Comparison of ENCODE assay signal across 20 cellular contexts in genomic region chr3:129126726-129127280, GRCh38. TPM values are rescaled to one million over a fixed set of nuclear protein-coding genes. Genes with fewer than 3 reads are reported as not detected.
A peak's percentile ranks its signal among the peaks of the same experiment; 100 is the strongest.
DNase-seq lines count a peak whose midpoint lies in the region; ATAC-seq and TF ChIP-seq lines count a peak whose summit lies in the region.
"Had no signal": no experiment of that assay in that cellular context is flagged by ENCODE, and none has a peak within 500 bp of the region (broad histone marks: within the 10 kb centered on the region; RNA-seq: fewer than 3 reads in every experiment).

No MANE protein-coding gene starts in this region.

- H2AFZ ChIP-seq in fibroblast of lung (ENCODE audit: low read length) = no peak overlapping the region
- H2AFZ ChIP-seq: PC-9 had no signal

- H3K27ac ChIP-seq in fibroblast of lung (ENCODE audit: insufficient read depth, low read length) = no peak overlapping the region
- H3K27ac ChIP-seq: gastrocnemius medialis, PC-9, transverse colon, WERI-Rb-1 had no signal

- H4K20me1 ChIP-seq in fibroblast of lung (ENCODE audit: control insufficient read depth, extremely low read depth, insufficient read depth, low read length) = no peaks in the 10 kb centered on the region

- H3K4me3 Mint-ChIP-seq in natural killer cell = no peak overlapping the region
- no peak overlapping the region for H3K4me3 Mint-ChIP-seq in natural killer cell treated with Interleukin-12 subunit alpha and Interleukin-12 subunit beta and Interleukin-15 and Interleukin-18, amount 100 ng/mL, for 72 hours
- no peak overlapping the region for H3K4me3 Mint-ChIP-seq in activated CD8-positive, alpha-beta T cell treated with anti-CD3 and anti-CD28 coated beads, Interleukin-2, amount 10 ng/mL, durations not matched to agents 7 days and 5 days
- no peak overlapping the region for H3K4me3 Mint-ChIP-seq in type B pancreatic cell

- TF ChIP-seq CTCF in natural killer cell (IDR thresholded peaks at IDR 0.05) = no peak
- no peak for TF ChIP-seq CTCF in fibroblast of lung (conservative IDR thresholded peaks at IDR 0.05 in 1 of 2, IDR thresholded peaks at IDR 0.05 in 1 of 2; ENCODE audit: low read depth in 1 of 2, low read length in 2 of 2)
- TF ChIP-seq CTCF in type B pancreatic cell (conservative IDR thresholded peaks at IDR 0.05) = no peak
- TF ChIP-seq CTCF in BE2C (IDR thresholded peaks at IDR 0.05; ENCODE audit: low read depth, low read length) = no peak

- peak overlapping the region; percentile 54 to 60 for H3K27ac Mint-ChIP-seq in natural killer cell
- H3K27ac Mint-ChIP-seq in natural killer cell treated with Interleukin-12 subunit alpha and Interleukin-12 subunit beta and Interleukin-15 and Interleukin-18, amount 100 ng/mL, for 72 hours = no peak overlapping the region
- H3K27ac Mint-ChIP-seq in activated CD8-positive, alpha-beta T cell treated with anti-CD3 and anti-CD28 coated beads, Interleukin-2, amount 10 ng/mL, durations not matched to agents 7 days and 5 days = peak overlapping the region; percentile 41
- peak overlapping the region; percentile 63 for H3K27ac Mint-ChIP-seq in type B pancreatic cell

- peaks cover 6% of the 10 kb centered on the region for H3K36me3 Mint-ChIP-seq in natural killer cell
- H3K36me3 Mint-ChIP-seq in natural killer cell treated with Interleukin-12 subunit alpha and Interleukin-12 subunit beta and Interleukin-15 and Interleukin-18, amount 100 ng/mL, for 72 hours = peaks cover 12% of the 10 kb centered on the region
- peaks cover 27% of the 10 kb centered on the region for H3K36me3 Mint-ChIP-seq in activated CD8-positive, alpha-beta T cell treated with anti-CD3 and anti-CD28 coated beads, Interleukin-2, amount 10 ng/mL, durations not matched to agents 7 days and 5 days (ENCODE audit: low read depth)
- peaks cover 4% of the 10 kb centered on the region for H3K36me3 Mint-ChIP-seq in type B pancreatic cell

- peak overlapping the region; percentile 13 for H3K4me2 ChIP-seq in fibroblast of lung (ENCODE audit: extremely low read depth, insufficient read depth, low read length)
- H3K4me2 ChIP-seq: PC-9 had no signal

- H3K4me1 ChIP-seq in fibroblast of lung (ENCODE audit: control insufficient read depth, extremely low read depth, insufficient read depth, low read length) (peaks cover 14% of the 10 kb centered on the region), BE2C (no peaks in the 10 kb centered on the region)

- ATAC-seq in natural killer cell (no peak), GM18498 (IDR thresholded peaks at IDR 0.05; ENCODE audit: unreplicated experiment) (no peak)
- ATAC-seq in natural killer cell treated with Interleukin-12 subunit alpha and Interleukin-12 subunit beta and Interleukin-15 and Interleukin-18, amount 100 ng/mL, for 72 hours = no peak
- no peak for ATAC-seq in activated CD8-positive, alpha-beta T cell treated with anti-CD3 and anti-CD28 coated beads, Interleukin-2, amount 10 ng/mL, durations not matched to agents 7 days and 5 days
- ATAC-seq: gastrocnemius medialis had no signal

- H3K79me2 ChIP-seq in fibroblast of lung (ENCODE audit: control insufficient read depth, insufficient read depth, low read length) = no peaks in the 10 kb centered on the region

- H3K9me3 Mint-ChIP-seq in natural killer cell = no peaks in the 10 kb centered on the region
- no peaks in the 10 kb centered on the region for H3K9me3 Mint-ChIP-seq in natural killer cell treated with Interleukin-12 subunit alpha and Interleukin-12 subunit beta and Interleukin-15 and Interleukin-18, amount 100 ng/mL, for 72 hours
- H3K9me3 Mint-ChIP-seq in activated CD8-positive, alpha-beta T cell treated with anti-CD3 and anti-CD28 coated beads, Interleukin-2, amount 10 ng/mL, durations not matched to agents 7 days and 5 days (ENCODE audit: insufficient read depth) = no peaks in the 10 kb centered on the region
- H3K9me3 Mint-ChIP-seq in type B pancreatic cell = no peaks in the 10 kb centered on the region

- no peak for DNase-seq in natural killer cell
- no peak for DNase-seq in natural killer cell treated with Interleukin-12 subunit alpha and Interleukin-12 subunit beta and Interleukin-15 and Interleukin-18, amount 100 ng/mL, for 72 hours (ENCODE audit: low spot score)
- no peak for DNase-seq in activated CD8-positive, alpha-beta T cell treated with anti-CD3 and anti-CD28 coated beads, Interleukin-2, amount 10 ng/mL, durations not matched to agents 7 days and 5 days
- no peak for DNase-seq in fibroblast of lung (ENCODE audit: low read depth in 2 of 2)
- no peak for DNase-seq in type B pancreatic cell (ENCODE audit: extremely low spot score, unreplicated experiment)
- DNase-seq in NOMO-1 treated with DMSO at 0.1 percent for 48 hours (lab: John Stamatoyannopoulos, UW; ENCODE audit: unreplicated experiment) = no peak
- no peak for DNase-seq in BE2C
- DNase-seq: erythroblast; gastrocnemius medialis; HCEC 1CT; hypothalamus; islet precursor cell; NCI-H187; NCI-H226; PC-9; SIG-M5; stimulated activated naive CD4-positive, alpha-beta T cell; transverse colon; WERI-Rb-1 had no signal

- no peak overlapping the region for H3K9ac ChIP-seq in fibroblast of lung (ENCODE audit: insufficient read depth, low read length)

- H3K27me3 ChIP-seq in fibroblast of lung (ENCODE audit: control insufficient read depth, insufficient read depth, low read length) = no peaks in the 10 kb centered on the region
- H3K27me3 ChIP-seq in BE2C = no peaks in the 10 kb centered on the region
- H3K27me3 ChIP-seq: gastrocnemius medialis, transverse colon had no signal

- H3K27me3 Mint-ChIP-seq in natural killer cell (ENCODE audit: low read depth in 2 of 2) (no peaks in the 10 kb centered on the region), type B pancreatic cell (no peaks in the 10 kb centered on the region)
- H3K27me3 Mint-ChIP-seq in natural killer cell treated with Interleukin-12 subunit alpha and Interleukin-12 subunit beta and Interleukin-15 and Interleukin-18, amount 100 ng/mL, for 72 hours = no peaks in the 10 kb centered on the region
- H3K27me3 Mint-ChIP-seq in activated CD8-positive, alpha-beta T cell treated with anti-CD3 and anti-CD28 coated beads, Interleukin-2, amount 10 ng/mL, durations not matched to agents 7 days and 5 days (ENCODE audit: low read depth) = no peaks in the 10 kb centered on the region

- H3K4me3 ChIP-seq in fibroblast of lung (replicated peaks in 1 of 4; ENCODE audit: control extremely low read depth in 1 of 4, insufficient read depth in 1 of 4, low read depth in 3 of 4, low read length in 4 of 4) = no peak overlapping the region
- H3K4me3 ChIP-seq in BE2C (ENCODE audit: low read depth, low read length) = no peak overlapping the region
- H3K4me3 ChIP-seq: gastrocnemius medialis, PC-9, transverse colon had no signal

- H3K9me3 ChIP-seq in fibroblast of lung (ENCODE audit: control insufficient read depth, insufficient read depth, low read depth, low read length) (no peaks in the 10 kb centered on the region), BE2C (no peaks in the 10 kb centered on the region)
- H3K9me3 ChIP-seq: gastrocnemius medialis, transverse colon had no signal

- H3K36me3 ChIP-seq in fibroblast of lung (ENCODE audit: control insufficient read depth, insufficient read depth, low read length) = peaks cover 16% of the 10 kb centered on the region
- H3K36me3 ChIP-seq in BE2C = peaks cover 20% of the 10 kb centered on the region

- POLR2A ChIA-PET in activated CD8-positive, alpha-beta T cell treated with anti-CD3 and anti-CD28 coated beads, Interleukin-2, amount 10 ng/mL, durations not matched to agents 7 days and 5 days (lab: Charles Lee) = no interaction called here

- CTCF ChIA-PET in activated CD8-positive, alpha-beta T cell treated with anti-CD3 and anti-CD28 coated beads, Interleukin-2, amount 10 ng/mL, durations not matched to agents 7 days and 5 days (lab: Charles Lee) = no interaction called here

- intact Hi-C loops in natural killer cell (cut with micrococcal nuclease) = no loop called here

- H3K4me1 Mint-ChIP-seq in natural killer cell (peaks cover 32% of the 10 kb centered on the region in 2 donors), type B pancreatic cell (ENCODE audit: unreplicated experiment) (no peaks in the 10 kb centered on the region)
- H3K4me1 Mint-ChIP-seq in natural killer cell treated with Interleukin-12 subunit alpha and Interleukin-12 subunit beta and Interleukin-15 and Interleukin-18, amount 100 ng/mL, for 72 hours (ENCODE audit: low read depth in 2 of 2) = peaks cover 21 to 24% of the 10 kb centered on the region in 2 donors
- peaks cover 18% of the 10 kb centered on the region for H3K4me1 Mint-ChIP-seq in activated CD8-positive, alpha-beta T cell treated with anti-CD3 and anti-CD28 coated beads, Interleukin-2, amount 10 ng/mL, durations not matched to agents 7 days and 5 days (ENCODE audit: low read depth)

RNA-seq across cellular contexts. Expression of gene RAB43, which starts 5.2 kb away (rescaled TPM):
- total RNA-seq in natural killer cell (10 to 100 TPM; 36.5 to 47.2 (median 38.3) TPM), fibroblast of lung (12.1 and 21.5 TPM in 2 replicates), type B pancreatic cell (ENCODE audit: low replicate concordance) (16.2 and 21.1 TPM in 2 replicates)
- total RNA-seq in natural killer cell treated with Interleukin-12 subunit alpha and Interleukin-12 subunit beta and Interleukin-15 and Interleukin-18, amount 100 ng/mL, for 72 hours = 10 to 100 TPM; 50.7 to 53.9 TPM
- 10 to 100 TPM; 56.0 to 58.7 TPM for total RNA-seq in activated CD8-positive, alpha-beta T cell treated with anti-CD3 and anti-CD28 coated beads, Interleukin-2, amount 10 ng/mL, durations not matched to agents 7 days and 5 days
- 5.7 and 6.6 TPM in 2 replicates for polyA plus RNA-seq in fibroblast of lung
- polyA plus RNA-seq in fibroblast of lung (2012) = 13.5 and 18.7 TPM in 2 replicates
- 24.5 and 31.8 TPM in 2 replicates for polyA minus RNA-seq in fibroblast of lung (ENCODE audit: low replicate concordance)
- polyA plus RNA-seq in BE2C (2012; ENCODE audit: insufficient read depth, insufficient read length, low read depth) = 1.2 TPM

RNA-seq across cellular contexts. Expression of gene ISY1, which starts 34.1 kb away (rescaled TPM):
- total RNA-seq in natural killer cell (10 to 100 TPM; 51.9 to 58.2 (median 56.1) TPM), fibroblast of lung (30.3 and 34.8 TPM in 2 replicates), type B pancreatic cell (ENCODE audit: low replicate concordance) (33.2 and 35.6 TPM in 2 replicates)
- total RNA-seq in natural killer cell treated with Interleukin-12 subunit alpha and Interleukin-12 subunit beta and Interleukin-15 and Interleukin-18, amount 100 ng/mL, for 72 hours = 10 to 100 TPM; 54.7 to 59.7 TPM
- total RNA-seq in activated CD8-positive, alpha-beta T cell treated with anti-CD3 and anti-CD28 coated beads, Interleukin-2, amount 10 ng/mL, durations not matched to agents 7 days and 5 days = 10 to 100 TPM; 57.9 to 65.7 TPM
- polyA plus RNA-seq in fibroblast of lung = 39.6 and 40.2 TPM in 2 replicates
- polyA plus RNA-seq in fibroblast of lung (2012) = 29.3 and 37.7 TPM in 2 replicates
- polyA minus RNA-seq in fibroblast of lung (ENCODE audit: low replicate concordance) = 24.1 and 38.8 TPM in 2 replicates
- polyA plus RNA-seq in BE2C (2012; ENCODE audit: insufficient read depth, insufficient read length, low read depth) = 95.0 TPM

RNA-seq across cellular contexts. Expression of gene CNBP, which starts 56.9 kb away (rescaled TPM):
- 100 to 1,000 TPM; 202 to 223 (median 211) TPM for total RNA-seq in natural killer cell
- total RNA-seq in natural killer cell treated with Interleukin-12 subunit alpha and Interleukin-12 subunit beta and Interleukin-15 and Interleukin-18, amount 100 ng/mL, for 72 hours = 100 to 1,000 TPM; 230 to 268 TPM
- total RNA-seq in activated CD8-positive, alpha-beta T cell treated with anti-CD3 and anti-CD28 coated beads, Interleukin-2, amount 10 ng/mL, durations not matched to agents 7 days and 5 days = 100 to 1,000 TPM; 263 to 273 TPM
- total RNA-seq in fibroblast of lung = 262 and 317 TPM in 2 replicates
- 369 and 412 TPM in 2 replicates for polyA plus RNA-seq in fibroblast of lung
- polyA plus RNA-seq in fibroblast of lung (2012) = 252 and 291 TPM in 2 replicates
- 116 TPM in 2 replicates for polyA minus RNA-seq in fibroblast of lung (ENCODE audit: low replicate concordance)
- 238 and 260 TPM in 2 replicates for total RNA-seq in type B pancreatic cell (ENCODE audit: low replicate concordance)
- polyA plus RNA-seq in BE2C (2012; ENCODE audit: insufficient read depth, insufficient read length, low read depth) = 597 TPM

Comparison
In these comparisons a context has a peak if more than half of its experiments do, and no peak if none do; other contexts are left out.
1. H3K27ac Mint-ChIP-seq: peak in natural killer cell (2 of 2), activated CD8-positive, alpha-beta T cell treated with anti-CD3 and anti-CD28 coated beads, Interleukin-2, amount 10 ng/mL, durations not matched to agents 7 days and 5 days (single experiment) and type B pancreatic cell (single experiment); none in natural killer cell treated with Interleukin-12 subunit alpha and Interleukin-12 subunit beta and Interleukin-15 and Interleukin-18, amount 100 ng/mL, for 72 hours (0 of 2).